ENCODE assay signal across 8 cellular contexts in the genomic region with DNA sequence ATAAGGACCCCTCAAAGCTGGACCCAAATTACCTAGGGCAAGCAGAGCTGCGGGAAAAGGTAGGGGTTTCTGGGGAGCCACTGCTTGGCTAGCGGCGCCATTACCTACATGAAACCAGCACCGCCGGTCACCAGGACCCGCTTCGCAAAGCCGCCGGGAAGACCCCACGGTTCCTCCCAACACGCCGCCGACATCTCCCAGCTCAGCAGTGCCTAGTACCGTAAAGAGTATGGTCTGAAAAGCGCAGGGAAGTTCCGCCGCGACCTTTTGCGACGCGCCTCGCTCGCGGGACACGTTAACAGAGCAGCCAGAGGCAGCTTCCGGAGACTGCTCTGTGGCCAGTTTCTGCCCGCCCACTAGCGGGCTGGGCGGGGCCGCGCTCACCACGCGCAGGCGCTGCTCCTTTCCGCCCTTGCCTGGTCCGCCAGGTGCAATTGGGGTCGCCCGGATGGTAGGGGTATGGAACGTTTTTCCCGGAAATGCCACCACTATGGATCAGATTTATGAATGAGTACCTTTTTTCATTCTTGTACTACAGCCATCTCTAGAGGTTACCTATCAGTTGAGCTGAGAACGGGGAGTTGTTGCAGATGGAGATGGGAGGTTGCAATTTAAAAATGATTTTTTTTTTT. TPM values are rescaled to one million over a fixed set of nuclear protein-coding genes. Genes with fewer than 3 reads are reported as not detected.
A peak's percentile ranks its signal among the peaks of the same experiment; 100 is the strongest.
DNase-seq lines count a peak whose midpoint lies in the region; ATAC-seq and TF ChIP-seq lines count a peak whose summit lies in the region.

A gene with protein sequence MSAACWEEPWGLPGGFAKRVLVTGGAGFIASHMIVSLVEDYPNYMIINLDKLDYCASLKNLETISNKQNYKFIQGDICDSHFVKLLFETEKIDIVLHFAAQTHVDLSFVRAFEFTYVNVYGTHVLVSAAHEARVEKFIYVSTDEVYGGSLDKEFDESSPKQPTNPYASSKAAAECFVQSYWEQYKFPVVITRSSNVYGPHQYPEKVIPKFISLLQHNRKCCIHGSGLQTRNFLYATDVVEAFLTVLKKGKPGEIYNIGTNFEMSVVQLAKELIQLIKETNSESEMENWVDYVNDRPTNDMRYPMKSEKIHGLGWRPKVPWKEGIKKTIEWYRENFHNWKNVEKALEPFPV (minus strand): TSS at position 210 of the 632 bp plus-strand sequence. CDS start 16 bp downstream, at position 194.

- H3K4me3 Mint-ChIP-seq in activated CD4-positive, alpha-beta T cell treated with anti-CD3 and anti-CD28 coated beads, Interleukin-2, amount 10 ng/mL, durations not matched to agents 24 days and 14 days, result peak within 1 kb of the TSS; percentile 93

- peaks cover 34% of the 10 kb centered on the region for H3K4me1 Mint-ChIP-seq in activated CD4-positive, alpha-beta T cell treated with anti-CD3 and anti-CD28 coated beads, Interleukin-2, amount 10 ng/mL, durations not matched to agents 24 days and 14 days

- no peaks in the 10 kb centered on the region for H3K27me3 Mint-ChIP-seq in activated CD4-positive, alpha-beta T cell treated with anti-CD3 and anti-CD28 coated beads, Interleukin-2, amount 10 ng/mL, durations not matched to agents 24 days and 14 days

- peaks cover 28% of the 10 kb centered on the region for H3K36me3 Mint-ChIP-seq in activated CD4-positive, alpha-beta T cell treated with anti-CD3 and anti-CD28 coated beads, Interleukin-2, amount 10 ng/mL, durations not matched to agents 24 days and 14 days (ENCODE audit: low read depth)

- peak; percentile 22 to 88 (median 80) for DNase-seq in C1 segment of cervical spinal cord (lab: John Stamatoyannopoulos, UW)
- peak; percentile 99 for DNase-seq in NCI-H69 (lab: John Stamatoyannopoulos, UW)
- DNase-seq in activated CD4-positive, alpha-beta T cell treated with anti-CD3 and anti-CD28 coated beads, Interleukin-2, amount 10 ng/mL, durations not matched to agents 24 days and 14 days, result peak; percentile 97
- peak; percentile 95 for DNase-seq in coronary artery (ENCODE audit: low spot score)
- peak; percentile 95 for DNase-seq in left colon
- peak; percentile 69 to 77 for DNase-seq in stimulated activated CD4-positive, alpha-beta T cell treated with anti-CD3 and anti-CD28 coated beads, Interleukin-1b, Interleukin-23, amount 100 ng/mL, for 4 hours (ENCODE audit: low read depth in 2 of 2)

- peak within 1 kb of the TSS; percentile 54 to 76 for H3K27ac ChIP-seq in coronary artery

- H3K9me3 Mint-ChIP-seq in activated CD4-positive, alpha-beta T cell treated with anti-CD3 and anti-CD28 coated beads, Interleukin-2, amount 10 ng/mL, durations not matched to agents 24 days and 14 days, result peaks cover 5% of the 10 kb centered on the region

- peak within 1 kb of the TSS; percentile 97 for H3K27ac Mint-ChIP-seq in activated CD4-positive, alpha-beta T cell treated with anti-CD3 and anti-CD28 coated beads, Interleukin-2, amount 10 ng/mL, durations not matched to agents 24 days and 14 days

- intact Hi-C loops in activated CD4-positive, alpha-beta T cell treated with anti-CD3 and anti-CD28 coated beads, Interleukin-2, amount 10 ng/mL, durations not matched to agents 24 days and 14 days (cut with micrococcal nuclease), result loop anchor here (1.0 to 5.0 kb wide), 4 partner anchors 47 to 706 kb away; partner anchors contain the start of gene ABCC4
- intact Hi-C loops in left colon (cut with DNase I, micrococcal nuclease), result no loop called here

- ATAC-seq in GM19351 (IDR thresholded peaks at IDR 0.05; ENCODE audit: unreplicated experiment) (peak; percentile 92), HG03520 (IDR thresholded peaks at IDR 0.05; ENCODE audit: unreplicated experiment) (peak; percentile 97), left colon (peak; percentile 99)

- peak within 1 kb of the TSS; percentile 74 for H3K4me3 ChIP-seq in coronary artery

- no peak for TF ChIP-seq CTCF in coronary artery (IDR thresholded peaks at IDR 0.05)

RNA-seq across cellular contexts. Expression of the gene that starts here (rescaled TPM):
- 27.5 and 31.0 TPM in 2 replicates for total RNA-seq in activated CD4-positive, alpha-beta T cell treated with anti-CD3 and anti-CD28 coated beads, Interleukin-2, amount 10 ng/mL, durations not matched to agents 24 days and 14 days
- total RNA-seq in left colon, result 1 to 10 TPM; 7.8 to 8.3 TPM

Comparison
In these comparisons a context has a peak if more than half of its experiments do, and no peak if none do; other contexts are left out.
1. Peak in every context shown above with its lines: DNase-seq, ATAC-seq, H3K4me3 ChIP-seq and H3K27ac ChIP-seq.